Comparison of ENCODE assay signal across 22 cellular contexts in genomic region chr2:25561136-25561850, GRCh38.
DNase-seq lines count a peak whose midpoint lies in the region; ATAC-seq and TF ChIP-seq lines count a peak whose summit lies in the region.
"Had no signal": no experiment of that assay in that cellular context is flagged by ENCODE, and none has a peak within 500 bp of the region (broad histone marks: within the 10 kb centered on the region; RNA-seq: fewer than 3 reads in every experiment).

No MANE protein-coding gene starts in this region.

- H3K36me3 ChIP-seq in Karpas-422 (ENCODE audit: insufficient read depth, low read length) (no peaks in the 10 kb centered on the region), BE2C (0 out of 2 replicates have a peak, but pooled peaks cover 2% of the 10 kb centered on the region)
- H3K36me3 ChIP-seq: prostate gland, suprapubic skin had no signal

- no peaks in the 10 kb centered on the region for H3K9me2 ChIP-seq in Karpas-422 (replicated peaks; ENCODE audit: insufficient read depth, low read length)

- peaks cover 70% of the 10 kb centered on the region for H3K4me1 ChIP-seq in Karpas-422 (ENCODE audit: low read length)
- H3K4me1 ChIP-seq in BE2C: 0 out of 2 replicates have a peak, but pooled peaks cover 3% of the 10 kb centered on the region
- H3K4me1 ChIP-seq: prostate gland, suprapubic skin had no signal

- DNase-seq in activated T-cell treated with anti-CD3 and anti-CD28 coated beads for 24 hours (ENCODE audit: low read depth): peak; percentile 21
- DNase-seq in activated T-cell treated with anti-CD3 and anti-CD28 coated beads, Interleukin-2, amount 50 U/mL, for 1 hour: no peak
- no peak for DNase-seq in Karpas-422
- peak; percentile 57 to 60 for DNase-seq in activated T-cell treated with anti-CD3 and anti-CD28 coated beads, Interleukin-2, amount 50 U/mL, for 72 hours
- DNase-seq in stimulated activated CD8-positive, alpha-beta memory T cell treated with anti-CD3 and anti-CD28 coated beads, Interleukin-15, amount 100 ng/mL, for 48 hours (ENCODE audit: low read depth in 2 of 2): peak; percentile 25 to 26
- DNase-seq in T-helper 17 cell: no peak
- no peak for DNase-seq in type B pancreatic cell (ENCODE audit: extremely low spot score, unreplicated experiment)
- DNase-seq in BE2C: no peak
- DNase-seq: aorta; CD4-positive, alpha-beta T cell; cerebellar nuclear complex; DMS53; HCEC 1CT; islet precursor cell; mesenchymal stem cell; NCI-H1417; PC-3; small intestine had no signal

- TF ChIP-seq CTCF in type B pancreatic cell (conservative IDR thresholded peaks at IDR 0.05) (no peak), BE2C (IDR thresholded peaks at IDR 0.05; ENCODE audit: low read depth, low read length) (no peak)

- peak overlapping the region; percentile 77 for H3K27ac Mint-ChIP-seq in activated T-cell treated with anti-CD3 and anti-CD28 coated beads, Interleukin-2, amount 50 U/mL, for 72 hours
- H3K27ac Mint-ChIP-seq in T-helper 17 cell (no peak overlapping the region), type B pancreatic cell (no peak overlapping the region)
- H3K27ac Mint-ChIP-seq: CD4-positive, alpha-beta T cell; nephron had no signal

- H3K9me3 ChIP-seq in Karpas-422 (ENCODE audit: low read length) (no peaks in the 10 kb centered on the region), T-helper 17 cell (ENCODE audit: control insufficient read depth, low read length, poor library complexity, severe bottlenecking) (no peaks in the 10 kb centered on the region), BE2C (no peaks in the 10 kb centered on the region; the same call in 1 of the 2 replicates)
- H3K9me3 ChIP-seq: prostate gland, suprapubic skin had no signal

- peak overlapping the region; percentile 51 to 57 for H3K4me3 Mint-ChIP-seq in activated T-cell treated with anti-CD3 and anti-CD28 coated beads, Interleukin-2, amount 50 U/mL, for 72 hours
- H3K4me3 Mint-ChIP-seq in T-helper 17 cell (no peak overlapping the region), type B pancreatic cell (no peak overlapping the region)
- H3K4me3 Mint-ChIP-seq: CD4-positive, alpha-beta T cell; nephron had no signal

- H4K20me1 ChIP-seq in Karpas-422 (ENCODE audit: insufficient read depth, low read depth, low read length): 0 out of 2 replicates have a peak, but pooled peaks cover 5% of the 10 kb centered on the region

- H3K4me2 ChIP-seq in Karpas-422 (ENCODE audit: low read depth, low read length, poor library complexity, severe bottlenecking): peak overlapping the region; percentile 63

- H3K4me1 Mint-ChIP-seq in activated T-cell treated with anti-CD3 and anti-CD28 coated beads, Interleukin-2, amount 50 U/mL, for 72 hours (ENCODE audit: low read depth): peaks cover 64% of the 10 kb centered on the region
- H3K4me1 Mint-ChIP-seq in T-helper 17 cell: peaks cover 25% of the 10 kb centered on the region
- peaks cover 11% of the 10 kb centered on the region for H3K4me1 Mint-ChIP-seq in type B pancreatic cell (ENCODE audit: unreplicated experiment)

- peaks cover 4 to 9% of the 10 kb centered on the region in 2 donors for H3K36me3 Mint-ChIP-seq in activated T-cell treated with anti-CD3 and anti-CD28 coated beads, Interleukin-2, amount 50 U/mL, for 72 hours (ENCODE audit: insufficient read depth in 2 of 2)
- H3K36me3 Mint-ChIP-seq in T-helper 17 cell (ENCODE audit: low read depth) (no peaks in the 10 kb centered on the region), type B pancreatic cell (peaks cover 4% of the 10 kb centered on the region)

- ATAC-seq in activated T-cell treated with anti-CD3 and anti-CD28 coated beads, Interleukin-2, amount 50 U/mL, for 72 hours (replicated peaks in 1 of 2): peak; percentile 83 to 84
- no peak for ATAC-seq in T-helper 17 cell
- ATAC-seq: PC-3 had no signal

- H3K9ac ChIP-seq in Karpas-422 (ENCODE audit: low read length): no peak overlapping the region

- no peaks in the 10 kb centered on the region for H3K79me2 ChIP-seq in Karpas-422 (ENCODE audit: low read length)

- H2AFZ ChIP-seq in Karpas-422 (ENCODE audit: low read length): 0 out of 2 replicates have a peak overlapping the region, but pooled peaks have one; percentile 11

- H3K27me3 ChIP-seq in Karpas-422 (ENCODE audit: low read length): no peaks in the 10 kb centered on the region
- H3K27me3 ChIP-seq in BE2C: no peaks in the 10 kb centered on the region
- H3K27me3 ChIP-seq: suprapubic skin had no signal

- peaks cover 6 to 7% of the 10 kb centered on the region in 2 donors for H3K9me3 Mint-ChIP-seq in activated T-cell treated with anti-CD3 and anti-CD28 coated beads, Interleukin-2, amount 50 U/mL, for 72 hours
- no peaks in the 10 kb centered on the region for H3K9me3 Mint-ChIP-seq in type B pancreatic cell
- H3K9me3 Mint-ChIP-seq: CD4-positive, alpha-beta T cell; nephron had no signal

- H3K27me3 Mint-ChIP-seq in activated T-cell treated with anti-CD3 and anti-CD28 coated beads, Interleukin-2, amount 50 U/mL, for 72 hours (ENCODE audit: low read depth): no peaks in the 10 kb centered on the region
- H3K27me3 Mint-ChIP-seq in T-helper 17 cell (no peaks in the 10 kb centered on the region), type B pancreatic cell (no peaks in the 10 kb centered on the region)
- H3K27me3 Mint-ChIP-seq: CD4-positive, alpha-beta T cell had no signal

- H3K4me3 ChIP-seq in Karpas-422 (ENCODE audit: low read length): peak overlapping the region; percentile 44; the same call in 1 of the 2 replicates
- H3K4me3 ChIP-seq in BE2C (ENCODE audit: low read depth, low read length): no peak overlapping the region
- H3K4me3 ChIP-seq: prostate gland, SK-N-MC, suprapubic skin had no signal

- H3K27ac ChIP-seq in Karpas-422 (ENCODE audit: low read length): peak overlapping the region; percentile 80
- H3K27ac ChIP-seq: prostate gland, SK-N-MC, suprapubic skin had no signal

Comparison
In these comparisons a context has a peak if more than half of its experiments do, and no peak if none do; other contexts are left out.
1. DNase-seq: peak in activated T-cell treated with anti-CD3 and anti-CD28 coated beads for 24 hours (single experiment), activated T-cell treated with anti-CD3 and anti-CD28 coated beads, Interleukin-2, amount 50 U/mL, for 72 hours (2 of 2) and stimulated activated CD8-positive, alpha-beta memory T cell treated with anti-CD3 and anti-CD28 coated beads, Interleukin-15, amount 100 ng/mL, for 48 hours (2 of 2); none in activated T-cell treated with anti-CD3 and anti-CD28 coated beads, Interleukin-2, amount 50 U/mL, for 1 hour (single experiment), Karpas-422 (single experiment), T-helper 17 cell (0 of 3), type B pancreatic cell (single experiment) and BE2C (single experiment).
2. H3K4me3 Mint-ChIP-seq: peak in activated T-cell treated with anti-CD3 and anti-CD28 coated beads, Interleukin-2, amount 50 U/mL, for 72 hours (2 of 2); none in T-helper 17 cell (single experiment) and type B pancreatic cell (single experiment).